8 cellular contexts compared by ENCODE assay signal in the genomic region with DNA sequence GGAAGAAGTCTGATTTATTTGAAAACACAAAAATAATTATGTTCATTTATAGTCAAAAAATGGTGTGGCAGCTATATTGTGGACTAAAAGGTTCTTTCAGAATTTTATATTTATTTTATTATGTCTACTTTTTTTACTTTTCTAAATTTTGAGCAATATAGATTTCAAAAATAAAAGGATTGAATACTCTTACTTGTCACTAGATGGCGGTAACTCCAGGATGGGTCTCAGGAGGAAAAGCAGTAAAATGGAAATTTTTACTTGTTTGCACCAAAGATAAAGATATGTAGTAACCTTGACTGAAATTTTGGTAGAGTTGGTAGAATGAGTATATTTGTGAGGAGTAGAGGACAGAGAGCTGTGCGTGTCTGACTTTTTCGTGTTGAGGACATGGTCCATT. TPM values are rescaled to one million over a fixed set of nuclear protein-coding genes. Genes with fewer than 3 reads are reported as not detected.
DNase-seq lines count a peak whose midpoint lies in the region; ATAC-seq and TF ChIP-seq lines count a peak whose summit lies in the region.

No MANE protein-coding gene starts in this region.

- CTCF ChIA-PET in CD8-positive, alpha-beta memory T cell (lab: Charles Lee), result no interaction called here

- no peak overlapping the region for H3K4me3 ChIP-seq in GM06990 (replicated peaks; ENCODE audit: low read depth, low read length)
- no peak overlapping the region for H3K4me3 ChIP-seq in Jurkat, Clone E6-1 (ENCODE audit: low read length)
- H3K4me3 ChIP-seq in astrocyte of the spinal cord (ENCODE audit: low read depth, low read length), result no peak overlapping the region
- H3K4me3 ChIP-seq in CD8-positive, alpha-beta memory T cell (ENCODE audit: low read length), result no peak overlapping the region

- no peaks in the 10 kb centered on the region for H3K9me3 Mint-ChIP-seq in nephron
- H3K9me3 Mint-ChIP-seq in activated naive CD4-positive, alpha-beta T cell treated with anti-CD3 and anti-CD28 coated beads, Interleukin-2, amount 50 U/mL, for 72 hours, result no peaks in the 10 kb centered on the region
- H3K9me3 Mint-ChIP-seq in CD8-positive, alpha-beta memory T cell, result no peaks in the 10 kb centered on the region

- H3K27me3 Mint-ChIP-seq in nephron (ENCODE audit: low read depth), result no peaks in the 10 kb centered on the region
- no peaks in the 10 kb centered on the region for H3K27me3 Mint-ChIP-seq in CD8-positive, alpha-beta memory T cell

- no peaks in the 10 kb centered on the region for H3K4me1 ChIP-seq in CD8-positive, alpha-beta memory T cell (ENCODE audit: insufficient read depth, low read length)

- DNase-seq in GM06990 (ENCODE audit: extremely low read depth, insufficient read length) (no peak), astrocyte of the spinal cord (ENCODE audit: low read depth, low spot score) (no peak)
- peak; percentile 2 for DNase-seq in Jurkat, Clone E6-1 (ENCODE audit: low read depth, low spot score)
- DNase-seq in activated naive CD4-positive, alpha-beta T cell treated with anti-CD3 and anti-CD28 coated beads, Interleukin-2, amount 50 U/mL, for 72 hours (ENCODE audit: low spot score in 2 of 2), result no peak
- DNase-seq in CD8-positive, alpha-beta memory T cell, result no peak

- no peaks in the 10 kb centered on the region for H3K36me3 Mint-ChIP-seq in nephron (ENCODE audit: low read depth)
- no peaks in the 10 kb centered on the region for H3K36me3 Mint-ChIP-seq in activated naive CD4-positive, alpha-beta T cell treated with anti-CD3 and anti-CD28 coated beads, Interleukin-2, amount 50 U/mL, for 72 hours
- no peaks in the 10 kb centered on the region for H3K36me3 Mint-ChIP-seq in CD8-positive, alpha-beta memory T cell

- H3K27ac Mint-ChIP-seq in nephron, result no peak overlapping the region
- H3K27ac Mint-ChIP-seq in activated naive CD4-positive, alpha-beta T cell treated with anti-CD3 and anti-CD28 coated beads, Interleukin-2, amount 50 U/mL, for 72 hours, result no peak overlapping the region
- H3K27ac Mint-ChIP-seq in CD8-positive, alpha-beta memory T cell, result no peak overlapping the region

- no peaks in the 10 kb centered on the region for H3K27me3 ChIP-seq in GM06990 (replicated peaks; ENCODE audit: control insufficient read depth, insufficient read depth, low read length)
- H3K27me3 ChIP-seq in CD8-positive, alpha-beta memory T cell (ENCODE audit: insufficient read depth, low read length, poor library complexity, severe bottlenecking), result no peaks in the 10 kb centered on the region

- no peaks in the 10 kb centered on the region for H3K4me1 Mint-ChIP-seq in nephron
- H3K4me1 Mint-ChIP-seq in CD8-positive, alpha-beta memory T cell, result peaks cover 0 to 5% (median 0%) of the 10 kb centered on the region in 3 donors

- POLR2A ChIA-PET in CD8-positive, alpha-beta memory T cell (lab: Charles Lee), result no interaction called here

- no peaks in the 10 kb centered on the region for H3K9me3 ChIP-seq in CD8-positive, alpha-beta memory T cell (ENCODE audit: low read length)

- H3K36me3 ChIP-seq in GM06990 (ENCODE audit: control insufficient read depth, insufficient read depth, low read length), result no peaks in the 10 kb centered on the region
- no peaks in the 10 kb centered on the region for H3K36me3 ChIP-seq in CD8-positive, alpha-beta memory T cell (ENCODE audit: insufficient read depth, low read length)

- ATAC-seq in activated naive CD4-positive, alpha-beta T cell treated with anti-CD3 and anti-CD28 coated beads, Interleukin-2, amount 50 U/mL, for 72 hours, result no peak
- ATAC-seq in GM19463 (IDR thresholded peaks at IDR 0.05; ENCODE audit: unreplicated experiment) (no peak), HG03039 (IDR thresholded peaks at IDR 0.05; ENCODE audit: unreplicated experiment) (no peak)

- TF ChIP-seq CTCF in GM06990 (IDR thresholded peaks at IDR 0.05; ENCODE audit: insufficient read depth, low read length, poor library complexity, severe bottlenecking) (peak; percentile 57), astrocyte of the spinal cord (IDR thresholded peaks at IDR 0.05; ENCODE audit: low read depth, low read length) (peak; percentile 63), nephron (IDR thresholded peaks at IDR 0.05; ENCODE audit: unreplicated experiment in 3 of 3) (peak; percentile 60 to 73 (median 70))

- in situ Hi-C loops in astrocyte of the spinal cord (cut with HindIII; ENCODE audit: low sequenced_read_pairs), result no loop called here

- H3K27ac ChIP-seq in CD8-positive, alpha-beta memory T cell (ENCODE audit: low read depth, low read length), result no peak overlapping the region

- no peak overlapping the region for H3K4me3 Mint-ChIP-seq in nephron
- H3K4me3 Mint-ChIP-seq in CD8-positive, alpha-beta memory T cell, result no peak overlapping the region

RNA-seq across cellular contexts. Expression of gene DACH2, which starts 14.5 kb away (rescaled TPM):
- polyA plus RNA-seq in Jurkat, Clone E6-1 (2012; ENCODE audit: insufficient read depth, insufficient read length), result not detected
- not detected for total RNA-seq in activated naive CD4-positive, alpha-beta T cell treated with anti-CD3 and anti-CD28 coated beads, Interleukin-2, amount 50 U/mL, for 72 hours
- not detected for total RNA-seq in CD8-positive, alpha-beta memory T cell
- not detected for polyA plus RNA-seq in CD8-positive, alpha-beta memory T cell
